Comparison of ENCODE assay signal across 8 cellular contexts in the genomic region with DNA sequence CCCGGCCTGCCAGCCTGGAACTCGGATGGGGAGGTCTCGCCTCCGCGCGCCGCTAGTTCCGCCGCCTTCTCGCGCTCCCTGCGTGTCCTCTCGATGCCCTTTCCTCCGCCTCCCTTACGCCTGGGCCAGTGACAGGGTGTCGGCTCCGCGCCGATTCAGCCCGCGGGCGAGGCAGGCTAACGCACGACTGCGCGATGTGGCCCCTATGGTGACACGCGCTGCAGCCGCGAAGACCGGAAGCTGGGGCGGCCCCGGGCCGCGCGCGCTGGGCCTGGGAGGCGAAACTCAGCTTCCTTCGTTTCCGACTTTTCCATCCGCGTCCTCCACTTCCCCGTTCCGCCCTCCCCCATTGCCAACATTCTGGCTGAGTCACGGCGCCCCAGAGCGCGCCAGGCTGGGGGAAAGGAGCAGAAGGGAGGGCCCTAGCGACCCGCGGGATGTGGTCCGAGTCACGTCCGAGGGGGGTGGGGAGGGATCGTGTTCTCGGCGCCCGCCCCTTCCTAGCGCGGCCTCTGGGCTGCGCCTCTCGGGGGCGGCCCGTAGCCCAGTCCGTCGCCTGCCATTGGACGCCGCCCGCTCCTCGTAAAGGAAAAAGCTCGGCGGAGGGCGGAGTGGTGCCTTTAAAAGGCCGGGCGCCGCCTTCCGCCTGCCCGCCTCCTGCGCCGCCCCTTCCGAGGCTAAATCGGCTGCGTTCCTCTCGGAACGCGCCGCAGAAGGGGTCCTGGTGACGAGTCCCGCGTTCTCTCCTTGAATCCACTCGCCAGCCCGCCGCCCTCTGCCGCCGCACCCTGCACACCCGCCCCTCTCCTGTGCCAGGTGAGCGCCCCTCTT. TPM values are rescaled to one million over a fixed set of nuclear protein-coding genes. Genes with fewer than 3 reads are reported as not detected.
DNase-seq lines count a peak whose midpoint lies in the region; ATAC-seq and TF ChIP-seq lines count a peak whose summit lies in the region.

ALDOA (plus strand) TSS at position 649 of the 831 bp plus-strand sequence. CDS start 1,138 bp downstream, outside the sequence.

- intact Hi-C loops in activated B cell treated with CpG ODN at 0.5 μM for 24 hours (cut with micrococcal nuclease) = loop anchor here (1.0 to 10.0 kb wide), 8 partner anchors 10 to 589 kb away; partner anchors contain the start of genes FBRS, INO80E, MAPK3 and PPP4C

- H3K27me3 ChIP-seq in AG04450 (ENCODE audit: control insufficient read depth, insufficient read depth, low read length) = no peaks in the 10 kb centered on the region

- ATAC-seq in GM18909 (IDR thresholded peaks at IDR 0.05; ENCODE audit: poor library complexity, unreplicated experiment) (peak; percentile 84), HG03175 (IDR thresholded peaks at IDR 0.05; ENCODE audit: unreplicated experiment) (peak; percentile 81), activated B cell treated with CpG ODN at 0.5 μM for 24 hours (ENCODE audit: low read depth) (peak; percentile 86)

- TF ChIP-seq CTCF in AG04450 (IDR thresholded peaks at IDR 0.05; ENCODE audit: low read depth, low read length) (no peak), activated B cell treated with CpG ODN at 0.5 μM for 24 hours (IDR thresholded peaks at IDR 0.05) (no peak)

- peak within 1 kb of the TSS; percentile 99 for H3K27ac Mint-ChIP-seq in activated B cell treated with CpG ODN at 0.5 μM for 24 hours

- POLR2A ChIA-PET in AG04450 (lab: Yijun Ruan, JAX) (interaction anchor here (0.5 to 2.6 kb wide), 27 partner anchors 9 to 618 kb away, joined by 3 to 26 read pairs (median 4); partner anchors contain the start of genes CORO1A, KCTD13, MAPK3 and PAGR1), activated B cell treated with CpG ODN at 0.5 μM for 24 hours (lab: Charles Lee) (interaction anchor here (0.6 to 4.8 kb wide), 37 partner anchors 10 to 1081 kb away, joined by 3 to 116 read pairs (median 6); partner anchors contain the start of genes CORO1A, DCTPP1, FBRS and HIRIP3)

- H3K27ac ChIP-seq in AG04450 (ENCODE audit: low read depth, low read length) (peak within 1 kb of the TSS; percentile 98), caudate nucleus (ENCODE audit: low read depth, low read length) (peak within 1 kb of the TSS; percentile 99)

- no peaks in the 10 kb centered on the region for H3K27me3 Mint-ChIP-seq in activated B cell treated with CpG ODN at 0.5 μM for 24 hours

- peak within 1 kb of the TSS; percentile 99 for H3K4me3 Mint-ChIP-seq in activated B cell treated with CpG ODN at 0.5 μM for 24 hours

- peak within 1 kb of the TSS; percentile 97 for H3K4me3 ChIP-seq in AG04450 (ENCODE audit: low read depth, low read length)

- peak; percentile 98 for DNase-seq in AG04450 (ENCODE audit: low read depth, low spot score)
- peak; percentile 99 for DNase-seq in NCI-H345 (lab: John Stamatoyannopoulos, UW)
- DNase-seq in activated B cell treated with CpG ODN at 0.5 μM for 24 hours = peak; percentile 91
- peak; percentile 66 to 99 (median 96) for DNase-seq in caudate nucleus (lab: John Stamatoyannopoulos, UW)
- peak; percentile 96 for DNase-seq in inferior parietal cortex (ENCODE audit: extremely low spot score)
- DNase-seq in stimulated activated CD4-positive, alpha-beta T cell treated with anti-CD3 and anti-CD28 coated beads, Interleukin-12 subunit alpha, Interleukin-12 subunit beta, amount 100 ng/mL, for 24 hours (ENCODE audit: low read depth in 2 of 2) = peak; percentile 93 to 99

- H3K9me3 ChIP-seq in AG04450 (ENCODE audit: control insufficient read depth, insufficient read depth, low read length) = peaks cover 6% of the 10 kb centered on the region; the same call in 1 of the 2 replicates

- peaks cover 39% of the 10 kb centered on the region for H3K36me3 Mint-ChIP-seq in activated B cell treated with CpG ODN at 0.5 μM for 24 hours (ENCODE audit: low read depth)

- H3K4me1 Mint-ChIP-seq in activated B cell treated with CpG ODN at 0.5 μM for 24 hours = peaks cover 35% of the 10 kb centered on the region

- CTCF ChIA-PET in AG04450 (lab: Charles Lee) (interaction anchor here (0.9 kb wide), 1 partner anchor 10 kb away, joined by 3 read pairs; no protein-coding TSS in a partner anchor), activated B cell treated with CpG ODN at 0.5 μM for 24 hours (lab: Charles Lee) (interaction anchor here (0.5 to 2.9 kb wide), 4 partner anchors 10 to 333 kb away, joined by 3 to 24 read pairs (median 6); partner anchors contain the start of genes TBX6 and TLCD3B)

- no peaks in the 10 kb centered on the region for H3K9me3 Mint-ChIP-seq in activated B cell treated with CpG ODN at 0.5 μM for 24 hours

RNA-seq across cellular contexts. Expression of gene ALDOA, which starts in this region (rescaled TPM):
- polyA plus RNA-seq in AG04450 (2011; rRNA removed) = 631 and 806 TPM in 2 replicates
- 968 and 1,220 TPM in 2 replicates for polyA minus RNA-seq in AG04450 (2011; rRNA and poly(A)+ RNA removed)
- total RNA-seq in activated B cell treated with CpG ODN at 0.5 μM for 24 hours = 611 and 613 TPM in 2 replicates

Comparison
In these comparisons a context has a peak if more than half of its experiments do, and no peak if none do; other contexts are left out.
1. Peak in every context shown above with its lines: DNase-seq, ATAC-seq, H3K4me3 ChIP-seq and H3K27ac ChIP-seq.